2 cellular contexts compared by ENCODE assay signal in the genomic region with DNA sequence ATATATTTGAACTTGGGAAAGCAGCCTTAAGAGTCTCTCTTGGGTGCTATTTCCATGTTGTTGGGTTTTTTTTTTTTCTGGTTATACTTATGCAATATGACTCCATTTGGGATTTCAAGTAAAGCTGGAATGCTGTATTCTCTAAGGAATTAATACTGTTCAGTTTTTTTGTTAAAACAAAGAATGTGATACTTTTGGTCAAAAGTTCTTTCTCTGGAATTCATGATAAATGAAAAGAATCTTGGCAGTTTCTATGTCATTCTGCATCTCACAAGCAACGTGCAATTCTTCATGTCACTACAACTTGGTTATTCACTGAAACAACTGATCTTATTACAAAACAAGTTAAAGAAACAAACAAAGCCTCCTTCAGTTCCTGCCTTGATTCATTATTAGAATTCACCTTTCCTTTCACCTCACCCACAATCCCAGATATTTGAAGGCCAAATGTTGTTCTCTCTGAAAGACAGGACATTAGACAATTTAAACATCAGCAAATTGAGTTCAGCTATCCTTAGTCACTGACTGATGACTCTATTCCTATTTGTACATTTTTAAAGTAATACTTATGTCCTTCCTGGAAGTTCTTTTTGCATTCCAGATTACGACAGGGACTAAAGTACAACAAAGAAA.
TF ChIP-seq lines count a peak whose summit lies in the region.

No MANE protein-coding gene starts in this region.

TF ChIP-seq in IMR-90, 13 proteins besides CTCF, POLR2A, EP300 and RAD21:
- TF ChIP-seq CEBPB (IDR thresholded peaks at IDR 0.05; ENCODE audit: low read depth, low read length) (no peak), FOS (IDR thresholded peaks at IDR 0.05; ENCODE audit: low read depth, low read length) (no peak), MAFK (IDR thresholded peaks at IDR 0.05; ENCODE audit: low read depth, low read length) (no peak), NFE2L2 (IDR thresholded peaks at IDR 0.05; ENCODE audit: low read depth, low read length) (no peak), BHLHE40 (IDR thresholded peaks at IDR 0.05; ENCODE audit: low read depth, low read length) (no peak), RCOR1 (IDR thresholded peaks at IDR 0.05; ENCODE audit: insufficient replicate concordance, low read length) (no peak), SMC3 (IDR thresholded peaks at IDR 0.05; ENCODE audit: low read depth, low read length) (no peak), MAZ (IDR thresholded peaks at IDR 0.05; ENCODE audit: borderline replicate concordance, low read depth, low read length) (no peak), RFX5 (IDR thresholded peaks at IDR 0.05; ENCODE audit: low read depth, low read length) (no peak), MXI1 (IDR thresholded peaks at IDR 0.05; ENCODE audit: borderline replicate concordance, low read depth, low read length) (no peak), CHD1 (IDR thresholded peaks at IDR 0.05; ENCODE audit: low read depth, low read length) (no peak)
- TF ChIP-seq, protein P1, sequence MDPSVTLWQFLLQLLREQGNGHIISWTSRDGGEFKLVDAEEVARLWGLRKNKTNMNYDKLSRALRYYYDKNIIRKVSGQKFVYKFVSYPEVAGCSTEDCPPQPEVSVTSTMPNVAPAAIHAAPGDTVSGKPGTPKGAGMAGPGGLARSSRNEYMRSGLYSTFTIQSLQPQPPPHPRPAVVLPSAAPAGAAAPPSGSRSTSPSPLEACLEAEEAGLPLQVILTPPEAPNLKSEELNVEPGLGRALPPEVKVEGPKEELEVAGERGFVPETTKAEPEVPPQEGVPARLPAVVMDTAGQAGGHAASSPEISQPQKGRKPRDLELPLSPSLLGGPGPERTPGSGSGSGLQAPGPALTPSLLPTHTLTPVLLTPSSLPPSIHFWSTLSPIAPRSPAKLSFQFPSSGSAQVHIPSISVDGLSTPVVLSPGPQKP (IDR thresholded peaks at IDR 0.05; ENCODE audit: borderline replicate concordance, low read depth, low read length), result no peak
- TF ChIP-seq, protein P2, sequence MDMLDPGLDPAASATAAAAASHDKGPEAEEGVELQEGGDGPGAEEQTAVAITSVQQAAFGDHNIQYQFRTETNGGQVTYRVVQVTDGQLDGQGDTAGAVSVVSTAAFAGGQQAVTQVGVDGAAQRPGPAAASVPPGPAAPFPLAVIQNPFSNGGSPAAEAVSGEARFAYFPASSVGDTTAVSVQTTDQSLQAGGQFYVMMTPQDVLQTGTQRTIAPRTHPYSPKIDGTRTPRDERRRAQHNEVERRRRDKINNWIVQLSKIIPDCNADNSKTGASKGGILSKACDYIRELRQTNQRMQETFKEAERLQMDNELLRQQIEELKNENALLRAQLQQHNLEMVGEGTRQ (IDR thresholded peaks at IDR 0.05; ENCODE audit: low read depth, low read length), result no peak

TF ChIP-seq in endothelial cell of umbilical vein, 7 proteins besides CTCF, POLR2A, EP300 and RAD21:
- TF ChIP-seq POLR2AphosphoS5 (IDR thresholded peaks at IDR 0.05; ENCODE audit: insufficient read depth, low read depth, low read length) (no peak), JUN (IDR thresholded peaks at IDR 0.05; ENCODE audit: borderline replicate concordance, insufficient read depth, insufficient read length, low read depth) (no peak), FOS (IDR thresholded peaks at IDR 0.05; ENCODE audit: borderline replicate concordance, insufficient read depth, low read length) (peak; percentile 53), EZH2 (IDR thresholded peaks at IDR 0.05; ENCODE audit: borderline replicate concordance, low read depth, low read length, severe bottlenecking) (no peak), GATA2 (IDR thresholded peaks at IDR 0.05; ENCODE audit: insufficient read depth, insufficient read length, low read depth, low read length) (no peak)
- TF ChIP-seq, protein P3, sequence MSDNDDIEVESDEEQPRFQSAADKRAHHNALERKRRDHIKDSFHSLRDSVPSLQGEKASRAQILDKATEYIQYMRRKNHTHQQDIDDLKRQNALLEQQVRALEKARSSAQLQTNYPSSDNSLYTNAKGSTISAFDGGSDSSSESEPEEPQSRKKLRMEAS (IDR thresholded peaks at IDR 0.05; ENCODE audit: insufficient read depth, insufficient read length), result no peak
